Comparison of ENCODE assay signal across 21 cellular contexts in the genomic region with DNA sequence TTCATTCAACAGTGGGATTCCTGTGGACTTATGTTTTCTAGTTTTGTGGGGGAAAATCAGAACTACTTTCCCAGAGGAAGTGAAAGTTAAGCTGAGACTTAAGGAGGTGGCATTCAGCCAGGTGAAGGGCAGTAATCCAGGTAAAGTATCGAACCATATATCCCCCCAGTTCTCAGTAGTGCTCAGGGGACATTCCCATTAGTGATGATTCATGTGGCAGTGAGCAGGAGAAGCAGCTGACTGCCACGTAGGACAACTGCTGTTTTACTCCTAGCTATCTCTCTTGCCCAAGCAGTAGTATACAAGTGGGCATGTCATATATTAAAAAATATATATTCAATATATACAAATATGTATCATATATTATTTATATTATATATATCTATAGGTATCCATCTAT. TPM values are rescaled to one million over a fixed set of nuclear protein-coding genes. Genes with fewer than 3 reads are reported as not detected.
"Had no signal": no experiment of that assay in that cellular context is flagged by ENCODE, and none has a peak within 500 bp of the region (broad histone marks: within the 10 kb centered on the region; RNA-seq: fewer than 3 reads in every experiment).

No MANE protein-coding gene starts in this region.

RNA-seq across cellular contexts. Expression of gene NUTM2G, which starts 13.1 kb away (rescaled TPM):
- total RNA-seq: naive thymus-derived CD4-positive, alpha-beta T cell; natural killer cell; occipital lobe; osteoblast; ovary; progenitor cell of endocrine pancreas; psoas muscle; renal cortical epithelial cell; right cardiac atrium; sigmoid colon; skeletal muscle tissue; stomach; subcutaneous adipose tissue; temporal lobe; thoracic aorta; thyroid gland; tibial nerve; upper lobe of left lung; ureter; vagina had no signal
- polyA plus RNA-seq: ovary, small intestine, stomach had no signal
